ENCODE assay signal across 8 cellular contexts in genomic region chr6:3231213-3232016, GRCh38. TPM values are rescaled to one million over a fixed set of nuclear protein-coding genes. Genes with fewer than 3 reads are reported as not detected.
DNase-seq lines count a peak whose midpoint lies in the region; ATAC-seq and TF ChIP-seq lines count a peak whose summit lies in the region.

No MANE protein-coding gene starts in this region.

- peaks cover 27% of the 10 kb centered on the region for H3K4me1 ChIP-seq in smooth muscle cell (ENCODE audit: low read depth)

- no peak overlapping the region for H3K27ac Mint-ChIP-seq in activated CD4-positive, alpha-beta T cell treated with anti-CD3 and anti-CD28 coated beads, Interleukin-2, amount 10 ng/mL, durations not matched to agents 24 days and 14 days
- peak overlapping the region; percentile 86 for H3K27ac Mint-ChIP-seq in chondrocyte (ENCODE audit: unreplicated experiment)

- H3K4me3 ChIP-seq in smooth muscle cell: peak overlapping the region; percentile 80

- no peaks in the 10 kb centered on the region for H3K9me3 ChIP-seq in smooth muscle cell (replicated peaks; ENCODE audit: low read depth)

- ATAC-seq in HG02938 (IDR thresholded peaks at IDR 0.05; ENCODE audit: unreplicated experiment): no peak

- peak overlapping the region; percentile 94 for H2AFZ ChIP-seq in smooth muscle cell (ENCODE audit: low read depth)

- peaks cover 51% of the 10 kb centered on the region for H3K27me3 ChIP-seq in smooth muscle cell (ENCODE audit: low read depth)

- H3K36me3 Mint-ChIP-seq in activated CD4-positive, alpha-beta T cell treated with anti-CD3 and anti-CD28 coated beads, Interleukin-2, amount 10 ng/mL, durations not matched to agents 24 days and 14 days (ENCODE audit: low read depth): peaks cover 5% of the 10 kb centered on the region
- H3K36me3 Mint-ChIP-seq in chondrocyte (ENCODE audit: low read depth): no peaks in the 10 kb centered on the region

- no peaks in the 10 kb centered on the region for H3K36me3 ChIP-seq in smooth muscle cell (ENCODE audit: low read depth)

- intact Hi-C loops in activated CD4-positive, alpha-beta T cell treated with anti-CD3 and anti-CD28 coated beads, Interleukin-2, amount 10 ng/mL, durations not matched to agents 24 days and 14 days (cut with micrococcal nuclease): loop anchor here (2.0 to 5.0 kb wide), 2 partner anchors 19 to 1619 kb away; no protein-coding TSS in a partner anchor

- no peaks in the 10 kb centered on the region for H3K9me3 Mint-ChIP-seq in activated CD4-positive, alpha-beta T cell treated with anti-CD3 and anti-CD28 coated beads, Interleukin-2, amount 10 ng/mL, durations not matched to agents 24 days and 14 days
- no peaks in the 10 kb centered on the region for H3K9me3 Mint-ChIP-seq in chondrocyte (ENCODE audit: low read depth)

- no peaks in the 10 kb centered on the region for H3K79me2 ChIP-seq in smooth muscle cell (ENCODE audit: low read depth)

- H3K27me3 Mint-ChIP-seq in activated CD4-positive, alpha-beta T cell treated with anti-CD3 and anti-CD28 coated beads, Interleukin-2, amount 10 ng/mL, durations not matched to agents 24 days and 14 days: peaks cover 81% of the 10 kb centered on the region
- H3K27me3 Mint-ChIP-seq in chondrocyte (ENCODE audit: low read depth): no peaks in the 10 kb centered on the region

- H3K4me3 Mint-ChIP-seq in activated CD4-positive, alpha-beta T cell treated with anti-CD3 and anti-CD28 coated beads, Interleukin-2, amount 10 ng/mL, durations not matched to agents 24 days and 14 days: peak overlapping the region; percentile 47
- H3K4me3 Mint-ChIP-seq in chondrocyte (ENCODE audit: unreplicated experiment): peak overlapping the region; percentile 83

- peak overlapping the region; percentile 65 for H3K9ac ChIP-seq in smooth muscle cell (ENCODE audit: low read depth)

- H3K27ac ChIP-seq in smooth muscle cell (ENCODE audit: low read depth): no peak overlapping the region

- peaks cover 26% of the 10 kb centered on the region for H3K4me1 Mint-ChIP-seq in activated CD4-positive, alpha-beta T cell treated with anti-CD3 and anti-CD28 coated beads, Interleukin-2, amount 10 ng/mL, durations not matched to agents 24 days and 14 days
- H3K4me1 Mint-ChIP-seq in chondrocyte (ENCODE audit: low read depth): peaks cover 47% of the 10 kb centered on the region

- no peak for DNase-seq in activated CD4-positive, alpha-beta T cell treated with anti-CD3 and anti-CD28 coated beads, Interleukin-2, amount 10 ng/mL, durations not matched to agents 24 days and 14 days
- DNase-seq in activated CD4-positive, alpha-beta T cell treated with anti-CD3 and anti-CD28 coated beads, Interleukin-2, amount 50 U/mL, for 4 hours: no peak
- DNase-seq in NCI-H524 (lab: John Stamatoyannopoulos, UW) (peak; percentile 86 to 87), chondrocyte (ENCODE audit: low spot score) (no peak), kidney tubule cell (ENCODE audit: low spot score) (peak; percentile 85), smooth muscle cell (lab: John Stamatoyannopoulos, UW; ENCODE audit: unreplicated experiment) (no peak), NCI-H226 (no peak)

- peak overlapping the region; percentile 95 for H3K4me2 ChIP-seq in smooth muscle cell

- no peaks in the 10 kb centered on the region for H4K20me1 ChIP-seq in smooth muscle cell (ENCODE audit: low read depth)

- H3F3A ChIP-seq in smooth muscle cell (ENCODE audit: low read depth): peaks cover 13% of the 10 kb centered on the region

- 1% methylated on average over 49 of the region's 50 CpGs for WGBS in smooth muscle cell (ENCODE audit: low lambda C conversion rate)

- TF ChIP-seq CTCF in chondrocyte (IDR thresholded peaks at IDR 0.05) (no peak), smooth muscle cell (IDR thresholded peaks at IDR 0.05; ENCODE audit: borderline replicate concordance, insufficient read depth, poor library complexity, severe bottlenecking) (no peak)

RNA-seq across cellular contexts. Expression of gene TUBB2B, which starts 4.0 kb away (rescaled TPM):
- total RNA-seq in activated CD4-positive, alpha-beta T cell treated with anti-CD3 and anti-CD28 coated beads, Interleukin-2, amount 10 ng/mL, durations not matched to agents 24 days and 14 days: 0.12 TPM in 1 of 2 replicates, not detected in the other
- total RNA-seq in chondrocyte (109 to 119 TPM (median 117 TPM) in 3 replicates), smooth muscle cell (55.7 and 62.1 TPM in 2 replicates)
- polyA plus RNA-seq in smooth muscle cell: 22.7 and 52.2 TPM in 2 replicates

RNA-seq across cellular contexts. Expression of gene PSMG4, which starts 27.3 kb away (rescaled TPM):
- total RNA-seq in activated CD4-positive, alpha-beta T cell treated with anti-CD3 and anti-CD28 coated beads, Interleukin-2, amount 10 ng/mL, durations not matched to agents 24 days and 14 days: 33.4 and 35.6 TPM in 2 replicates
- total RNA-seq in chondrocyte: 16.2 to 24.7 TPM (median 17.2 TPM) in 3 replicates
- total RNA-seq in smooth muscle cell: 12.5 TPM in 2 replicates
- 10.9 and 11.5 TPM in 2 replicates for polyA plus RNA-seq in smooth muscle cell

Comparison
In these comparisons a context has a peak if more than half of its experiments do, and no peak if none do; other contexts are left out.
1. DNase-seq: peak in NCI-H524 (2 of 2) and kidney tubule cell (single experiment); none in activated CD4-positive, alpha-beta T cell treated with anti-CD3 and anti-CD28 coated beads, Interleukin-2, amount 10 ng/mL, durations not matched to agents 24 days and 14 days (single experiment), activated CD4-positive, alpha-beta T cell treated with anti-CD3 and anti-CD28 coated beads, Interleukin-2, amount 50 U/mL, for 4 hours (0 of 2), chondrocyte (single experiment), smooth muscle cell (single experiment) and NCI-H226 (single experiment).
2. RNA of gene TUBB2B, which starts 4.0 kb away (total RNA-seq): 109 to 119 TPM in chondrocyte and 55.7 to 62.1 TPM in smooth muscle cell; 0.12 TPM in activated CD4-positive, alpha-beta T cell treated with anti-CD3 and anti-CD28 coated beads, Interleukin-2, amount 10 ng/mL, durations not matched to agents 24 days and 14 days; every median in the first group is over 10 times any median in the second.